ENCODE assay signal across 10 cellular contexts in genomic region chr4:78806943-78807458, GRCh38.
"Had no signal": no experiment of that assay in that cellular context is flagged by ENCODE, and none has a peak within 500 bp of the region (broad histone marks: within the 10 kb centered on the region; RNA-seq: fewer than 3 reads in every experiment).

No MANE protein-coding gene starts in this region.

- H3K4me3 ChIP-seq: GM23248, HAP-1 had no signal

- H3K4me3 Mint-ChIP-seq: HFFc6 had no signal

- H3K9ac ChIP-seq: GM23248 had no signal

- DNase-seq: GM23248, GOT3, H7, HFFc6, IMR-90, KBM-7 had no signal

- H2AFZ ChIP-seq: GM23248 had no signal

- ATAC-seq: HCT116, HepG2 had no signal

- H3K27ac Mint-ChIP-seq: HFFc6 had no signal

- H3K27ac ChIP-seq: GM23248, HL-60 had no signal
